ENCODE assay signal across 25 cellular contexts in the genomic region with DNA sequence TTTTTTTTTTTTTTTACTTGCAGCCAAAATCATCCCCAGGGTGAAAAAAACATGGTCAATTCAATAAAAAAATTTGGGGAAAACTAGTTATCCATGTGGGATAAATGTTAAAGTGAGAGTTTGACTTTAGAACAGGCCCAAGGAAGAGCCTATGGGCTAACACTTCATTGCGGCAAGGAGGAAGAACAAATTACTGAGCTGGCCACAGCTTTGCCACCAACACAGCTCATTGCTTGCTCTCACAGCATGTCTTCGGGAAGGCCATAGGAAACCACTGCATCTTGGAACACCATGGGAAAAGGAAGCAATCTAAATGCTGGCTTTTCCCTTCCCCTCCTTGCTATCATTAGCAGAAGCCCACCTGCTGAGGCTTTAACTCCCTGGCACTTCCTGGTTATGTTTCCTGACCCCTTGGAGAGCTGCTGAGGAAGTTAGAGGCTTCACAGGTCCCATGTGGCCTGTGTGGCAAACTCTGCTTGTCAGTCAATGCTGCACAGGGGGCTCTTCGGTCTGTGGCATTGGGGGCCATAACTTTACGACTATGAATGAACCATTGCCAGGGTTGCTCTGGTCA.
DNase-seq lines count a peak whose midpoint lies in the region; ATAC-seq and TF ChIP-seq lines count a peak whose summit lies in the region.
"Had no signal": no experiment of that assay in that cellular context is flagged by ENCODE, and none has a peak within 500 bp of the region (broad histone marks: within the 10 kb centered on the region; RNA-seq: fewer than 3 reads in every experiment).

No MANE protein-coding gene starts in this region.

- H3K9me3 ChIP-seq in Karpas-422 (ENCODE audit: low read length) (no peaks in the 10 kb centered on the region), uterus (no peaks in the 10 kb centered on the region)
- H3K9me3 ChIP-seq: ascending aorta, heart left ventricle had no signal

- H2BK120ac ChIP-seq in mesendoderm (ENCODE audit: low read depth, low read length) = no peak overlapping the region

- WGBS in mesendoderm (ENCODE audit: extremely low coverage, insufficient coverage, low lambda C conversion rate) = no CpG with 5 or more reads among the region's 4 CpGs

- H3K79me2 ChIP-seq in Karpas-422 (ENCODE audit: low read length) (no peaks in the 10 kb centered on the region), mesendoderm (ENCODE audit: control insufficient read depth, insufficient read depth, low read length) (no peaks in the 10 kb centered on the region)

- no peaks in the 10 kb centered on the region for H3K36me3 ChIP-seq in Karpas-422 (ENCODE audit: insufficient read depth, low read length)
- no peaks in the 10 kb centered on the region for H3K36me3 ChIP-seq in mesendoderm (ENCODE audit: control insufficient read depth, insufficient read depth, low read length)
- no peaks in the 10 kb centered on the region for H3K36me3 ChIP-seq in uterus
- H3K36me3 ChIP-seq: ascending aorta, heart left ventricle had no signal

- H3K23ac ChIP-seq in mesendoderm (ENCODE audit: low read length) = no peak overlapping the region

- no peak overlapping the region for H2BK15ac ChIP-seq in mesendoderm (replicated peaks; ENCODE audit: low read depth)

- intact Hi-C loops in uterus (cut with DNase I; ENCODE audit: low total_unique reads) = no loop called here

- no peaks in the 10 kb centered on the region for H4K20me1 ChIP-seq in Karpas-422 (ENCODE audit: insufficient read depth, low read depth, low read length)

- H2AK5ac ChIP-seq in mesendoderm (ENCODE audit: low read length) = no peak overlapping the region

- no peak overlapping the region for H3K4me3 Mint-ChIP-seq in activated CD4-positive, alpha-beta memory T cell treated with anti-CD3 and anti-CD28 coated beads, Interleukin-2, amount 10 ng/mL, durations not matched to agents 7 days and 5 days
- H3K4me3 Mint-ChIP-seq: activated naive CD8-positive, alpha-beta T cell; activated T-helper 1 cell treated with anti-CD3 and anti-CD28 coated beads, Interleukin-12 subunit alpha, Interleukin-12 subunit beta, Interleukin-2, Interleukin-4 antibody, amounts not matched to agents 30 ng/mL and 10 ng/mL and 1 ng/mL, durations not matched to agents 14 hours and 24 hours and 36 hours; CD8-positive, alpha-beta T cell had no signal

- no peak overlapping the region for H4K5ac ChIP-seq in mesendoderm (ENCODE audit: low read length)

- H3K9ac ChIP-seq in Karpas-422 (ENCODE audit: low read length) = no peak overlapping the region
- H3K9ac ChIP-seq in mesendoderm (ENCODE audit: low read length) = no peak overlapping the region

- H3K4me2 ChIP-seq in Karpas-422 (ENCODE audit: low read depth, low read length, poor library complexity, severe bottlenecking) (peak overlapping the region; percentile 11), mesendoderm (ENCODE audit: low read length) (no peak overlapping the region)

- peaks cover 2% of the 10 kb centered on the region for H3K4me1 Mint-ChIP-seq in activated CD4-positive, alpha-beta memory T cell treated with anti-CD3 and anti-CD28 coated beads, Interleukin-2, amount 10 ng/mL, durations not matched to agents 7 days and 5 days

- H3K18ac ChIP-seq in mesendoderm (ENCODE audit: low read length) = no peak overlapping the region

- H3K4me3 ChIP-seq in Karpas-422 (ENCODE audit: low read length) (no peak overlapping the region), mesendoderm (ENCODE audit: low read length) (no peak overlapping the region), uterus (no peak overlapping the region)
- H3K4me3 ChIP-seq: ascending aorta, heart left ventricle had no signal

- TF ChIP-seq CTCF in uterus (IDR thresholded peaks at IDR 0.05) = no peak

- H3K4ac ChIP-seq in mesendoderm (ENCODE audit: low read depth, low read length) = no peak overlapping the region

- H3K27ac Mint-ChIP-seq in activated CD4-positive, alpha-beta memory T cell treated with anti-CD3 and anti-CD28 coated beads, Interleukin-2, amount 10 ng/mL, durations not matched to agents 7 days and 5 days = no peak overlapping the region
- H3K27ac Mint-ChIP-seq: activated naive CD8-positive, alpha-beta T cell; activated T-helper 1 cell treated with anti-CD3 and anti-CD28 coated beads, Interleukin-12 subunit alpha, Interleukin-12 subunit beta, Interleukin-2, Interleukin-4 antibody, amounts not matched to agents 30 ng/mL and 10 ng/mL and 1 ng/mL, durations not matched to agents 14 hours and 24 hours and 36 hours; CD8-positive, alpha-beta T cell; progenitor cell of endocrine pancreas had no signal

- H3K4me1 ChIP-seq in Karpas-422 (ENCODE audit: low read length) (peaks cover 15% of the 10 kb centered on the region), mesendoderm (ENCODE audit: control insufficient read depth, low read depth, low read length) (no peaks in the 10 kb centered on the region), uterus (no peaks in the 10 kb centered on the region)
- H3K4me1 ChIP-seq: ascending aorta had no signal

- no peaks in the 10 kb centered on the region for H3K27me3 Mint-ChIP-seq in activated CD4-positive, alpha-beta memory T cell treated with anti-CD3 and anti-CD28 coated beads, Interleukin-2, amount 10 ng/mL, durations not matched to agents 7 days and 5 days
- H3K27me3 Mint-ChIP-seq: activated naive CD8-positive, alpha-beta T cell had no signal

- POLR2A ChIA-PET in activated CD4-positive, alpha-beta memory T cell treated with anti-CD3 and anti-CD28 coated beads, Interleukin-2, amount 10 ng/mL, durations not matched to agents 7 days and 5 days (lab: Charles Lee) = interaction anchor here (0.5 to 1.5 kb wide), 2 partner anchors 13 to 18 kb away, joined by 3 read pairs; no protein-coding TSS in a partner anchor

- no peaks in the 10 kb centered on the region for H3K36me3 Mint-ChIP-seq in activated CD4-positive, alpha-beta memory T cell treated with anti-CD3 and anti-CD28 coated beads, Interleukin-2, amount 10 ng/mL, durations not matched to agents 7 days and 5 days (ENCODE audit: low read depth)
- H3K36me3 Mint-ChIP-seq: activated naive CD8-positive, alpha-beta T cell; CD8-positive, alpha-beta T cell had no signal

- no peak overlapping the region for H3K27ac ChIP-seq in Karpas-422 (ENCODE audit: low read length)
- H3K27ac ChIP-seq in mesendoderm (ENCODE audit: low read depth, low read length) = no peak overlapping the region
- no peak overlapping the region for H3K27ac ChIP-seq in uterus
- H3K27ac ChIP-seq: ascending aorta, heart left ventricle had no signal

- CTCF ChIA-PET in activated CD4-positive, alpha-beta memory T cell treated with anti-CD3 and anti-CD28 coated beads, Interleukin-2, amount 10 ng/mL, durations not matched to agents 7 days and 5 days (lab: Charles Lee) = no interaction called here

- DNase-seq in COR-L47 (lab: John Stamatoyannopoulos, UW) (peak; percentile 8), Karpas-422 (peak; percentile 49), mesendoderm (peak; percentile 60), hepatic stellate cell (ENCODE audit: low spot score) (no peak), uterus (no peak)
- DNase-seq in activated CD4-positive, alpha-beta memory T cell treated with anti-CD3 and anti-CD28 coated beads, Interleukin-2, amount 10 ng/mL, durations not matched to agents 7 days and 5 days = no peak
- DNase-seq: activated CD4-positive, alpha-beta T cell treated with anti-CD3 and anti-CD28 coated beads for 48 hours; caudate nucleus; CD8-positive, alpha-beta T cell; dermis blood vessel endothelial cell; DMS153; heart left ventricle; NCI-H1417 treated with DMSO at 0.1 percent for 48 hours; NCI-H2171; NCI-H526; OCI-M1; substantia nigra; T-helper 1 cell had no signal

- no peak overlapping the region for H2BK5ac ChIP-seq in mesendoderm (ENCODE audit: low read length)

- no peak overlapping the region for H3K56ac ChIP-seq in mesendoderm (ENCODE audit: low read length)

- no peak for TF ChIP-seq POLR2A in uterus (IDR thresholded peaks at IDR 0.05)

- no peaks in the 10 kb centered on the region for H3K9me3 Mint-ChIP-seq in activated CD4-positive, alpha-beta memory T cell treated with anti-CD3 and anti-CD28 coated beads, Interleukin-2, amount 10 ng/mL, durations not matched to agents 7 days and 5 days
- H3K9me3 Mint-ChIP-seq: activated T-helper 1 cell treated with anti-CD3 and anti-CD28 coated beads, Interleukin-12 subunit alpha, Interleukin-12 subunit beta, Interleukin-2, Interleukin-4 antibody, amounts not matched to agents 30 ng/mL and 10 ng/mL and 1 ng/mL, durations not matched to agents 14 hours and 24 hours and 36 hours; CD8-positive, alpha-beta T cell had no signal

- H3K79me1 ChIP-seq in mesendoderm (ENCODE audit: low read length) = no peaks in the 10 kb centered on the region

- no peak for ATAC-seq in HG03280 (IDR thresholded peaks at IDR 0.05; ENCODE audit: unreplicated experiment)
- ATAC-seq: CD8-positive, alpha-beta T cell; HCT116; heart left ventricle had no signal

- H3K27me3 ChIP-seq in Karpas-422 (ENCODE audit: low read length) (no peaks in the 10 kb centered on the region), mesendoderm (ENCODE audit: insufficient read depth, low read length, poor library complexity) (no peaks in the 10 kb centered on the region), uterus (no peaks in the 10 kb centered on the region)
- H3K27me3 ChIP-seq: ascending aorta, heart left ventricle had no signal

- no peak overlapping the region for H4K8ac ChIP-seq in mesendoderm (ENCODE audit: low read depth, low read length)

- H2AFZ ChIP-seq in Karpas-422 (ENCODE audit: low read length) = peak overlapping the region; percentile 79

- H3K9me2 ChIP-seq in Karpas-422 (replicated peaks; ENCODE audit: insufficient read depth, low read length) = no peaks in the 10 kb centered on the region

TF ChIP-seq in PFSK-1, 5 proteins besides CTCF, POLR2A, EP300 and RAD21 (continues in another document):
- TF ChIP-seq TAF1 (IDR thresholded peaks at IDR 0.05; ENCODE audit: borderline replicate concordance, insufficient read depth, low read length) (no peak), SIN3A (IDR thresholded peaks at IDR 0.05; ENCODE audit: borderline replicate concordance, insufficient read depth, low read length) (peak; percentile 24; the same call in 1 of the 2 replicates), FOXP2 (optimal IDR thresholded peaks at IDR 0.05; ENCODE audit: borderline replicate concordance, extremely low read depth, extremely low read length, insufficient read depth) (no peak)

Comparison
In these comparisons a context has a peak if more than half of its experiments do, and no peak if none do; other contexts are left out.
1. DNase-seq: peak in COR-L47 (single experiment), Karpas-422 (single experiment) and mesendoderm (single experiment); none in hepatic stellate cell (single experiment), uterus (0 of 2) and activated CD4-positive, alpha-beta memory T cell treated with anti-CD3 and anti-CD28 coated beads, Interleukin-2, amount 10 ng/mL, durations not matched to agents 7 days and 5 days (single experiment).